Comparison of ENCODE assay signal across 23 cellular contexts in the genomic region with DNA sequence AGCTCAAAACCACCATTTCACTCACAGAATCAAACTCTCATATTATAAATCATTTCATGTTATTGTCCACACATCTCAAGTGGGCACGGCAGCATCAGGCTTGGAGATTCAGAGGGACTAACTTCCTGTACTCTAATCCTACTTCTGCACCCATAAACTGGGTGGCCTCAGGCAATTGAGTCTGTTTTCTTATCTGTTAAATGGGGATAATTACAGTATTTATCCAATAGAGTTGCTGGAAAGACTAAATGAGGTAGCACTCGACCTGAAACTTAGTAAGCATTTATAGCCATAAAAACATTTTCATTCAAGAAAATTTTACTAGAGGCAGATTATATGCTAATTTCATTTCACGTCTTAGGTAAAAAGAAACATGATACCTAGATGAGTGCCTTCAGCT. TPM values are rescaled to one million over a fixed set of nuclear protein-coding genes. Genes with fewer than 3 reads are reported as not detected.
"Had no signal": no experiment of that assay in that cellular context is flagged by ENCODE, and none has a peak within 500 bp of the region (broad histone marks: within the 10 kb centered on the region; RNA-seq: fewer than 3 reads in every experiment).

No MANE protein-coding gene starts in this region.

- H3K36me3 Mint-ChIP-seq: neural progenitor cell, type B pancreatic cell had no signal

- H3K27me3 ChIP-seq: heart right ventricle, neural progenitor cell, right atrium auricular region, suprapubic skin, thyroid gland had no signal

- H3K4me1 ChIP-seq: neural progenitor cell, parathyroid adenoma, suprapubic skin had no signal

- H3K9me3 Mint-ChIP-seq: naive thymus-derived CD8-positive, alpha-beta T cell; neural progenitor cell; type B pancreatic cell had no signal

- H3K4me2 ChIP-seq: neural progenitor cell had no signal

- H3K4me3 Mint-ChIP-seq: neural progenitor cell, type B pancreatic cell had no signal

- ATAC-seq: esophagus mucosa; heart right ventricle; mucosa of descending colon; naive thymus-derived CD8-positive, alpha-beta T cell had no signal

- H3K27me3 Mint-ChIP-seq: naive thymus-derived CD8-positive, alpha-beta T cell had no signal

- H3K27ac Mint-ChIP-seq: neural progenitor cell, type B pancreatic cell had no signal

- H3K79me2 ChIP-seq: parathyroid adenoma had no signal

- H2AFZ ChIP-seq: neural progenitor cell, parathyroid adenoma had no signal

- H3K27ac ChIP-seq: heart right ventricle, neural progenitor cell, parathyroid adenoma, psoas muscle, suprapubic skin, thyroid gland had no signal

- H3K36me3 ChIP-seq: neural progenitor cell, suprapubic skin, thyroid gland had no signal

- DNase-seq: effector memory CD4-positive, alpha-beta T cell; heart right ventricle; hypothalamus; kidney glomerular epithelial cell; mammary epithelial cell; mucosa of descending colon; naive thymus-derived CD8-positive, alpha-beta T cell; occipital lobe; psoas muscle; small intestine; stimulated activated CD4-positive, alpha-beta T cell treated with anti-CD3 and anti-CD28 coated beads, Interleukin-2, amount 100 ng/mL, for 48 hours; stimulated activated naive CD4-positive, alpha-beta T cell treated with Interleukin-2 at 50 U/mL for 16 hours; thyroid gland had no signal

- H3K9ac ChIP-seq: neural progenitor cell, parathyroid adenoma had no signal

- H3K9me3 ChIP-seq: heart right ventricle, mucosa of descending colon, psoas muscle, right atrium auricular region, suprapubic skin, thyroid gland had no signal

- H3K4me3 ChIP-seq: heart right ventricle, mucosa of descending colon, neural progenitor cell, psoas muscle, right atrium auricular region, suprapubic skin, thyroid gland had no signal

RNA-seq across cellular contexts. Expression of a gene that starts 56.3 kb away (rescaled TPM):
- total RNA-seq: fibroblast of lung, frontal cortex, left lobe of liver, lower leg skin, mammary epithelial cell, occipital lobe, suprapubic skin had no signal
